Comparison of ENCODE assay signal across 5 cellular contexts in genomic region chr14:19201394-19202052, GRCh38.
DNase-seq lines count a peak whose midpoint lies in the region; FAIRE-seq and TF ChIP-seq lines count a peak whose summit lies in the region.
"Not testable (repeated sequence)": the region's sequence is repeated elsewhere in the genome, so short reads cannot be mapped to it uniquely, and the experiment has no call there.

No MANE protein-coding gene starts in this region.

- not testable (repeated sequence) for H3K79me2 ChIP-seq in Karpas-422 (ENCODE audit: low read length)

- H4K20me1 ChIP-seq in Karpas-422 (ENCODE audit: insufficient read depth, low read depth, low read length): not testable (repeated sequence)

- H3K4me3 ChIP-seq in Karpas-422 (ENCODE audit: low read length); kidney (ENCODE audit: low read length in 2 of 2): not testable (repeated sequence)

- H3K36me3 ChIP-seq in Karpas-422 (ENCODE audit: insufficient read depth, low read length); kidney (ENCODE audit: control insufficient read depth in 1 of 2, insufficient read depth in 2 of 2, low read length in 2 of 2): not testable (repeated sequence)

- not testable (repeated sequence) for H3K4me2 ChIP-seq in Karpas-422 (ENCODE audit: low read depth, low read length, poor library complexity, severe bottlenecking)

- H3K9me3 ChIP-seq in Karpas-422 (ENCODE audit: low read length); kidney (ENCODE audit: control insufficient read depth in 1 of 2, low read length in 2 of 2): not testable (repeated sequence)

- H3K4me3 Mint-ChIP-seq in CD14-positive monocyte; osteocyte (ENCODE audit: unreplicated experiment): not testable (repeated sequence)

- intact Hi-C loops in CD14-positive monocyte (cut with micrococcal nuclease); cardiac septum (cut with DNase I); kidney (cut with DNase I): not testable (repeated sequence)

- not testable (repeated sequence) for H3K27me3 ChIP-seq in Karpas-422 (ENCODE audit: low read length)

- H3K4me1 ChIP-seq in Karpas-422 (ENCODE audit: low read length); kidney (ENCODE audit: control insufficient read depth in 1 of 2, insufficient read depth in 1 of 2, low read depth in 1 of 2, low read length in 2 of 2): not testable (repeated sequence)

- not testable (repeated sequence) for H3K27ac Mint-ChIP-seq in CD14-positive monocyte; osteocyte (ENCODE audit: unreplicated experiment)

- not testable (repeated sequence) for H3K9me2 ChIP-seq in Karpas-422 (replicated peaks; ENCODE audit: insufficient read depth, low read length)

- H3K9ac ChIP-seq in Karpas-422 (ENCODE audit: low read length); kidney (ENCODE audit: low read length in 2 of 2): not testable (repeated sequence)

- not testable (repeated sequence) for H3K4me1 Mint-ChIP-seq in CD14-positive monocyte; osteocyte (ENCODE audit: unreplicated experiment)

- not testable (repeated sequence) for H3K9me3 Mint-ChIP-seq in CD14-positive monocyte; osteocyte (ENCODE audit: unreplicated experiment)

- H3K27me3 Mint-ChIP-seq in CD14-positive monocyte (ENCODE audit: low read depth in 3 of 3); osteocyte (ENCODE audit: unreplicated experiment): not testable (repeated sequence)

- DNase-seq in CD14-positive monocyte (ENCODE audit: low spot score) (peak; percentile 20), Karpas-422 (peak; percentile 12), cardiac septum (ENCODE audit: low spot score) (peak; percentile 74), kidney (peak; percentile 27), osteocyte (ENCODE audit: extremely low spot score, unreplicated experiment) (peak; percentile 84)

- H3K36me3 Mint-ChIP-seq in CD14-positive monocyte; osteocyte (ENCODE audit: unreplicated experiment): not testable (repeated sequence)

- FAIRE-seq in kidney (lab: Jason Lieb, UNC): not testable (repeated sequence)

- H2AFZ ChIP-seq in Karpas-422 (ENCODE audit: low read length): not testable (repeated sequence)

- not testable (repeated sequence) for H3K27ac ChIP-seq in Karpas-422 (ENCODE audit: low read length); kidney (ENCODE audit: low read depth in 2 of 2, low read length in 2 of 2)

- TF ChIP-seq CTCF in CD14-positive monocyte (IDR thresholded peaks at IDR 0.05); kidney (IDR thresholded peaks at IDR 0.05; ENCODE audit: borderline replicate concordance, extremely low read depth, insufficient read depth); osteocyte (IDR thresholded peaks at IDR 0.05): not testable (repeated sequence)

Comparison
In these comparisons a context has a peak if more than half of its experiments do, and no peak if none do; other contexts are left out.
1. DNase-seq: peak in every context shown above with its lines; median percentile 84 in osteocyte; 74 in cardiac septum; 27 in kidney; 20 in CD14-positive monocyte; 12 in Karpas-422.